ENCODE assay signal across 26 cellular contexts in the genomic region with DNA sequence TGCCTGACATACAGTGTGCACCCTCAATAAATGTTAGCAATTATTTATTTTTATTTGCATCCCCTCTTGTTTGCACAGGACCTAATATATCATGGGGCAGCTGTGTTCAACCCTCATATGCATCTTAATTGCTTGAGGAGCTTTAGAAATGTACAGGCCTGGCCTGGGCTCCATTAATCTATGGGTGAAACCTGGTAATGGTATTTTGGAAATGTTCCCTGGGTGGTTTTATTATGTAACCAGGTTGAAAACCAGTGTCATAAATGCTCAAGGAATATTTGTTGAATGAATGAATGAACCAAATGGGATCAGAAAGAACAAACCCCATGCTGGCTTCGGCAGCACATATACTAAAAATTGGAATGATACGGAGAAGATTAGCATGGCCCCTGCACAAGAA.
DNase-seq lines count a peak whose midpoint lies in the region; ATAC-seq, FAIRE-seq and TF ChIP-seq lines count a peak whose summit lies in the region.
"Had no signal": no experiment of that assay in that cellular context is flagged by ENCODE, and none has a peak within 500 bp of the region (broad histone marks: within the 10 kb centered on the region; RNA-seq: fewer than 3 reads in every experiment).

No MANE protein-coding gene starts in this region.

- CTCF ChIA-PET in GM12878 (lab: Yijun Ruan, JAX) = interaction anchor here (1.3 to 1.5 kb wide), 2 partner anchors 34 to 111 kb away, joined by 3 to 4 read pairs; no protein-coding TSS in a partner anchor

- no peak overlapping the region for H3K27ac ChIP-seq in BLaER1 treated with 17β-estradiol and CSF1 and Interleukin-3, amounts not matched to agents 10 nM and 100 nM
- no peak overlapping the region for H3K27ac ChIP-seq in GM12878 (ENCODE audit: control insufficient read depth, insufficient read depth)
- peak overlapping the region in 3 of 4 donors; percentile 79 to 86 (median 81) for H3K27ac ChIP-seq in gastroesophageal sphincter
- H3K27ac ChIP-seq in parathyroid adenoma = peak overlapping the region; percentile 32
- no peak overlapping the region for H3K27ac ChIP-seq in aorta (ENCODE audit: low read depth in 1 of 2, low read length in 2 of 2)

- no peaks in the 10 kb centered on the region for H4K20me1 ChIP-seq in BLaER1 treated with 17β-estradiol and CSF1 and Interleukin-3, amounts not matched to agents 10 nM and 100 nM
- H4K20me1 ChIP-seq in GM12878 (ENCODE audit: control insufficient read depth, insufficient read depth) = no peaks in the 10 kb centered on the region

- in situ Hi-C loops in GM12878 (cut with MboI) = no loop called here

- H3K9me3 ChIP-seq in BLaER1 treated with 17β-estradiol and CSF1 and Interleukin-3, amounts not matched to agents 10 nM and 100 nM (replicated peaks in 1 of 11) = no peaks in the 10 kb centered on the region
- H3K9me3 ChIP-seq in GM12878 (replicated peaks; ENCODE audit: control insufficient read depth, insufficient read depth, low read length) (no peaks in the 10 kb centered on the region), gastroesophageal sphincter (no peaks in the 10 kb centered on the region), parathyroid adenoma (ENCODE audit: control insufficient read depth, low read length) (no peaks in the 10 kb centered on the region), aorta (ENCODE audit: control insufficient read depth, low read length) (no peaks in the 10 kb centered on the region)
- H3K9me3 ChIP-seq: left ventricle myocardium inferior, MG63, thoracic aorta had no signal

- no peaks in the 10 kb centered on the region for H3K79me2 ChIP-seq in GM12878 (ENCODE audit: control insufficient read depth, insufficient read depth, low read length)
- no peaks in the 10 kb centered on the region for H3K79me2 ChIP-seq in parathyroid adenoma

- no TSS peak for BruUV-seq in GM12878 (replicated peaks; lab: Mats Ljungman, UMichigan)

- DNase-seq in GM12878 (ENCODE audit: low read depth, low spot score) (no peak), ureter (ENCODE audit: low spot score) (no peak), aorta (no peak), Ammon's horn (ENCODE audit: low spot score) (no peak)
- DNase-seq: activated CD4-positive, alpha-beta memory T cell treated with anti-CD3 and anti-CD28 coated beads for 36 hours; activated CD8-positive, alpha-beta memory T cell treated with anti-CD3 and anti-CD28 coated beads, Interleukin-2, amount 50 U/mL, for 4 hours; activated naive CD4-positive, alpha-beta T cell treated with anti-CD3 and anti-CD28 coated beads, Interleukin-2, amount 50 U/mL, for 16 hours; DMS53; H7; left ventricle myocardium inferior; MG63; naive thymus-derived CD8-positive, alpha-beta T cell; NCI-H1105 treated with DMSO at 0.1 percent for 48 hours; NCI-H2081 treated with DMSO at 0.1 percent for 48 hours; NCI-H82; right cardiac atrium; stimulated activated CD4-positive, alpha-beta T cell treated with anti-CD3 and anti-CD28 coated beads, Interleukin-12 subunit alpha, Interleukin-12 subunit beta, amount 100 ng/mL, for 4 hours; stimulated activated CD4-positive, alpha-beta T cell treated with anti-CD3 and anti-CD28 coated beads, Interleukin-4, amount 100 ng/mL, for 1 hour; T-helper 1 cell had no signal

- intact Hi-C loops in GM12878 (cut with micrococcal nuclease; ENCODE audit: unreplicated experiment) (no loop called here), aorta (cut with DNase I) (loop anchor here in 1 of 2 donors (1.0 kb wide), 1 partner anchor 21 kb away; no protein-coding TSS in a partner anchor)

- SMC1A ChIA-PET in GM12878 (lab: Charles Lee; ENCODE audit: uncharacterized antibody, unreplicated experiment) = interaction anchor here (0.9 to 1.6 kb wide), 9 partner anchors 8 to 59 kb away, joined by 3 to 7 read pairs (median 4); no protein-coding TSS in a partner anchor

- H2AFZ ChIP-seq in GM12878 (ENCODE audit: control insufficient read depth, low read depth, low read length) = no peak overlapping the region
- no peak overlapping the region for H2AFZ ChIP-seq in parathyroid adenoma

- H3K4me3 ChIP-seq in BLaER1 treated with 17β-estradiol and CSF1 and Interleukin-3, amounts not matched to agents 10 nM and 100 nM = no peak overlapping the region
- no peak overlapping the region for H3K4me3 ChIP-seq in GM12878
- no peak overlapping the region for H3K4me3 ChIP-seq in gastroesophageal sphincter
- H3K4me3 ChIP-seq in parathyroid adenoma (ENCODE audit: low read depth, low read length) = no peak overlapping the region
- H3K4me3 ChIP-seq in aorta (ENCODE audit: low read length in 2 of 2) = no peak overlapping the region
- H3K4me3 ChIP-seq: left ventricle myocardium inferior, MG63 had no signal

- no peak for TF ChIP-seq POLR2A in GM12878 (IDR thresholded peaks at IDR 0.05; ENCODE audit: low read depth, low read length)
- no peak for TF ChIP-seq POLR2A in gastroesophageal sphincter (IDR thresholded peaks at IDR 0.05)

- no peak for TF ChIP-seq RAD21 in GM12878 (IDR thresholded peaks at IDR 0.05; ENCODE audit: insufficient read depth, low read depth, low read length)

- H3K4me1 ChIP-seq in BLaER1 treated with 17β-estradiol and CSF1 and Interleukin-3, amounts not matched to agents 10 nM and 100 nM = peaks cover 15 to 62% (median 40%) of the 10 kb centered on the region in 10 experiments
- H3K4me1 ChIP-seq in GM12878 (ENCODE audit: control insufficient read depth, insufficient read depth, low read length) (peaks cover 16% of the 10 kb centered on the region), gastroesophageal sphincter (peaks cover 16 to 70% (median 22%) of the 10 kb centered on the region in 3 donors), parathyroid adenoma (peaks cover 20% of the 10 kb centered on the region), aorta (ENCODE audit: control insufficient read depth in 1 of 2, insufficient read depth in 2 of 2, low read length in 2 of 2) (peaks cover 6 to 13% of the 10 kb centered on the region in 2 donors)

- H3K4me2 ChIP-seq in BLaER1 treated with 17β-estradiol and CSF1 and Interleukin-3, amounts not matched to agents 10 nM and 100 nM = peak overlapping the region in 6 of 11 experiments; percentile 64 to 86 (median 80); a peak in 11 of 22 replicates
- H3K4me2 ChIP-seq in GM12878 (ENCODE audit: control insufficient read depth, insufficient read depth) = no peak overlapping the region
- no peak overlapping the region for H3K4me2 ChIP-seq in parathyroid adenoma (ENCODE audit: low read length)

- no peak for FAIRE-seq in GM12878 (lab: Jason Lieb, UNC)
- FAIRE-seq: G401.6 had no signal

- POLR2A ChIA-PET in GM12878 (lab: Charles Lee) = interaction anchor here (0.8 to 1.3 kb wide), 2 partner anchors 8 to 15 kb away, joined by 3 read pairs; no protein-coding TSS in a partner anchor

- TF ChIP-seq CTCF in GM12878 (IDR thresholded peaks at IDR 0.05 in 2 of 3, conservative IDR thresholded peaks at IDR 0.05 in 1 of 3; ENCODE audit: control insufficient read depth in 2 of 3, extremely low read depth in 1 of 3, insufficient read depth in 1 of 3, low read depth in 3 of 3, low read length in 3 of 3) = no peak
- no peak for TF ChIP-seq CTCF in gastroesophageal sphincter (IDR thresholded peaks at IDR 0.05)
- no peak for TF ChIP-seq CTCF in parathyroid adenoma (IDR thresholded peaks at IDR 0.05)

- RAD21 ChIA-PET in GM12878 (lab: Charles Lee; ENCODE audit: unreplicated experiment) = interaction anchor here (0.9 to 2.3 kb wide), 4 partner anchors 36 to 41 kb away, joined by 3 to 8 read pairs (median 6); no protein-coding TSS in a partner anchor

- H3K9ac ChIP-seq in BLaER1 treated with 17β-estradiol and CSF1 and Interleukin-3, amounts not matched to agents 10 nM and 100 nM = no peak overlapping the region
- H3K9ac ChIP-seq in GM12878 (ENCODE audit: control insufficient read depth, insufficient read depth, low read length) = no peak overlapping the region
- no peak overlapping the region for H3K9ac ChIP-seq in parathyroid adenoma

- H3K27me3 ChIP-seq in BLaER1 treated with 17β-estradiol and CSF1 and Interleukin-3, amounts not matched to agents 10 nM and 100 nM = no peaks in the 10 kb centered on the region
- H3K27me3 ChIP-seq in GM12878 (replicated peaks in 1 of 2; ENCODE audit: control insufficient read depth in 2 of 2, insufficient read depth in 2 of 2, low read length in 1 of 2) (no peaks in the 10 kb centered on the region), gastroesophageal sphincter (no peaks in the 10 kb centered on the region), parathyroid adenoma (ENCODE audit: control insufficient read depth, insufficient read depth, low read length) (no peaks in the 10 kb centered on the region), aorta (ENCODE audit: control insufficient read depth in 1 of 2, insufficient read depth in 2 of 2, low read length in 1 of 2) (no peaks in the 10 kb centered on the region)
- H3K27me3 ChIP-seq: MG63 had no signal

- TF ChIP-seq EP300 in GM12878 (IDR thresholded peaks at IDR 0.05; ENCODE audit: borderline replicate concordance in 1 of 2, control insufficient read depth in 1 of 2, low read depth in 2 of 2, low read length in 2 of 2) = no peak
- no peak for TF ChIP-seq EP300 in gastroesophageal sphincter (IDR thresholded peaks at IDR 0.05)

- no peaks in the 10 kb centered on the region for H3K36me3 ChIP-seq in BLaER1 treated with 17β-estradiol and CSF1 and Interleukin-3, amounts not matched to agents 10 nM and 100 nM
- no peaks in the 10 kb centered on the region for H3K36me3 ChIP-seq in GM12878 (ENCODE audit: control insufficient read depth in 2 of 2, insufficient read depth in 2 of 2, low read length in 1 of 2)
- H3K36me3 ChIP-seq in gastroesophageal sphincter = no peaks in the 10 kb centered on the region
- H3K36me3 ChIP-seq in parathyroid adenoma (ENCODE audit: control insufficient read depth, insufficient read depth, low read length) = no peaks in the 10 kb centered on the region
- H3K36me3 ChIP-seq in aorta (ENCODE audit: control insufficient read depth in 1 of 2, insufficient read depth in 2 of 2, low read length in 1 of 2) = no peaks in the 10 kb centered on the region
- H3K36me3 ChIP-seq: left ventricle myocardium inferior, MG63, thoracic aorta had no signal

- ATAC-seq in GM12878 = no peak; the same call in 2 of the 3 replicates
- ATAC-seq in gastroesophageal sphincter = no peak
- no peak for ATAC-seq in GM18909 (IDR thresholded peaks at IDR 0.05; ENCODE audit: poor library complexity, unreplicated experiment)
- ATAC-seq in aorta (ENCODE audit: low FRiP score) = no peak
- ATAC-seq: naive thymus-derived CD8-positive, alpha-beta T cell; stimulated activated memory B cell treated with anti-CD40 and anti-IgM and Interleukin-4, amounts not matched to agents 10 μg/mL and 1 μg/mL and 100 μg/mL, for 72 hours had no signal

- 98% methylated on average over 2 of the region's 2 CpGs for WGBS in GM12878 (ENCODE audit: insufficient coverage, insufficient replicate concordance, low lambda C conversion rate, missing lambda C conversion rate)
- 92 to 100% methylated on average over 1 to 2 of the region's 2 CpGs for WGBS in gastroesophageal sphincter (ENCODE audit: low coverage in 1 of 2), 2 donors
- 99 to 100% methylated on average over 2 of the region's 2 CpGs for WGBS in aorta, 2 donors

TF ChIP-seq in GM12878, 131 proteins besides CTCF, POLR2A, EP300 and RAD21 (continues in another document):
- no peak for TF ChIP-seq NRF1 (conservative IDR thresholded peaks at IDR 0.05; ENCODE audit: low read depth, low read length)
- no peak for TF ChIP-seq ZBED1 (IDR thresholded peaks at IDR 0.05; ENCODE audit: borderline replicate concordance)
- TF ChIP-seq POU2F2 (IDR thresholded peaks at IDR 0.05; ENCODE audit: borderline replicate concordance, low read depth, low read length) = no peak
- 0 out of 2 replicates have a peak, but pooled peaks have one; percentile 11 for TF ChIP-seq ZNF217 (IDR thresholded peaks at IDR 0.05)

Comparison
In these comparisons a context has a peak if more than half of its experiments do, and no peak if none do; other contexts are left out.
1. H3K27ac ChIP-seq: peak in gastroesophageal sphincter (3 of 4) and parathyroid adenoma (single experiment); none in BLaER1 treated with 17β-estradiol and CSF1 and Interleukin-3, amounts not matched to agents 10 nM and 100 nM (0 of 11), GM12878 (single experiment) and aorta (0 of 2).
2. H3K4me2 ChIP-seq: peak in BLaER1 treated with 17β-estradiol and CSF1 and Interleukin-3, amounts not matched to agents 10 nM and 100 nM (6 of 11); none in GM12878 (single experiment) and parathyroid adenoma (single experiment).